Comparison of ENCODE assay signal across 1 cellular context in the genomic region with DNA sequence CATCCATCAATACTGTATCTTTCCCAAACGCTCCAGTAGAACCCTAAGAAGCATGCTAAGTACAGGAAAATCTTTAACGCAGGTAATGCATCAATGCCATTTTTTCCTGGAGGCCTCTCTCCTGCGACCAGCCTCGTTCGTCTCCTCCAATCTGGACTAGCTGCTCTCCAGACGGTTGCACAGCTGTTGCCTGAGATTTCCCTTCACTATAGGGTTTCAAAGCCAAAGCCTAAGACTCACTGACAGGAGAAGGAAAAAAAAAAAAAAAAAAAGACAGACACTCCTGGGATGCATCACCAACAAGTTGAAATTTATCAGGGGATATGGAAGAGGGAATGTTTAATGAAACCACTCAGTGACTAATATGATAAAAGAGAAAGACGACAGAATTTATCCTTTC.
TF ChIP-seq lines count a peak whose summit lies in the region.

No MANE protein-coding gene starts in this region.

TF ChIP-seq in IMR-90, 13 proteins besides CTCF, POLR2A, EP300 and RAD21:
- TF ChIP-seq NFE2L2 (IDR thresholded peaks at IDR 0.05; ENCODE audit: low read depth, low read length) = no peak
